Comparison of ENCODE assay signal across 8 cellular contexts in genomic region chr9:36458430-36458915, GRCh38. TPM values are rescaled to one million over a fixed set of nuclear protein-coding genes. Genes with fewer than 3 reads are reported as not detected.
DNase-seq lines count a peak whose midpoint lies in the region; ATAC-seq and TF ChIP-seq lines count a peak whose summit lies in the region.
"Not testable (repeated sequence)": the region's sequence is repeated elsewhere in the genome, so short reads cannot be mapped to it uniquely, and the experiment has no call there.

No MANE protein-coding gene starts in this region.

- H3K4me3 Mint-ChIP-seq in activated B cell treated with CpG ODN at 0.5 μM for 24 hours = peak overlapping the region; percentile 62

- DNase-seq in GM12865 (ENCODE audit: low read depth) (peak; percentile 88), activated B cell treated with CpG ODN at 0.5 μM for 24 hours (peak; percentile 22)
- peak; percentile 69 for DNase-seq in activated T-cell treated with anti-CD3 and anti-CD28 coated beads, Interleukin-2, amount 50 U/mL, for 1 hour
- peak; percentile 47 for DNase-seq in effector CD4-positive, alpha-beta T cell
- peak; percentile 6 to 23 for DNase-seq in stimulated activated CD4-positive, alpha-beta T cell treated with anti-CD3 and anti-CD28 coated beads, Interleukin-1b, Interleukin-23, amount 100 ng/mL, for 4 hours (ENCODE audit: low read depth in 2 of 2)
- DNase-seq in stimulated activated naive CD4-positive, alpha-beta T cell (lab: John Stamatoyannopoulos, UW) = peak; percentile 24 to 73 (median 60)

- intact Hi-C loops in activated B cell treated with CpG ODN at 0.5 μM for 24 hours (cut with micrococcal nuclease) = not testable (repeated sequence)

- POLR2A ChIA-PET in activated B cell treated with CpG ODN at 0.5 μM for 24 hours (lab: Charles Lee) = interaction anchor here (0.5 to 1.7 kb wide), 3 partner anchors 28 to 593 kb away, joined by 3 to 8 read pairs (median 4); no protein-coding TSS in a partner anchor

- TF ChIP-seq CTCF in GM12865 (IDR thresholded peaks at IDR 0.05; ENCODE audit: insufficient read depth, low read depth, low read length, missing control alignments); activated B cell treated with CpG ODN at 0.5 μM for 24 hours (IDR thresholded peaks at IDR 0.05): not testable (repeated sequence)

- peaks cover 44% of the 10 kb centered on the region for H3K4me1 Mint-ChIP-seq in activated B cell treated with CpG ODN at 0.5 μM for 24 hours

- not testable (repeated sequence) for H3K4me3 ChIP-seq in GM12865 (ENCODE audit: low read depth, low read length)

- peaks cover 16% of the 10 kb centered on the region for H3K36me3 Mint-ChIP-seq in activated B cell treated with CpG ODN at 0.5 μM for 24 hours (ENCODE audit: low read depth)

- CTCF ChIA-PET in activated B cell treated with CpG ODN at 0.5 μM for 24 hours (lab: Charles Lee) = interaction anchor here (1.0 to 1.5 kb wide), 2 partner anchors 11 to 51 kb away, joined by 3 to 4 read pairs; no protein-coding TSS in a partner anchor

- not testable (repeated sequence) for H3K27me3 Mint-ChIP-seq in activated B cell treated with CpG ODN at 0.5 μM for 24 hours

- not testable (repeated sequence) for H3K9me3 Mint-ChIP-seq in activated B cell treated with CpG ODN at 0.5 μM for 24 hours

- H3K27ac Mint-ChIP-seq in activated B cell treated with CpG ODN at 0.5 μM for 24 hours = peak overlapping the region; percentile 64

- ATAC-seq in GM21825 (IDR thresholded peaks at IDR 0.05; ENCODE audit: unreplicated experiment) (peak; percentile 77), HG03460 (IDR thresholded peaks at IDR 0.05; ENCODE audit: unreplicated experiment) (peak; percentile 72), activated B cell treated with CpG ODN at 0.5 μM for 24 hours (ENCODE audit: low read depth) (peak; percentile 14)

RNA-seq across cellular contexts. Expression of gene RNF38, which starts 58.4 kb away (rescaled TPM):
- total RNA-seq in activated B cell treated with CpG ODN at 0.5 μM for 24 hours = 43.8 and 52.1 TPM in 2 replicates

Comparison
In these comparisons a context has a peak if more than half of its experiments do, and no peak if none do; other contexts are left out.
1. DNase-seq: peak in every context shown above with its lines; median percentile 88 in GM12865; 69 in activated T-cell treated with anti-CD3 and anti-CD28 coated beads, Interleukin-2, amount 50 U/mL, for 1 hour; 60 in stimulated activated naive CD4-positive, alpha-beta T cell; 47 in effector CD4-positive, alpha-beta T cell; 22 in activated B cell treated with CpG ODN at 0.5 μM for 24 hours; 14 in stimulated activated CD4-positive, alpha-beta T cell treated with anti-CD3 and anti-CD28 coated beads, Interleukin-1b, Interleukin-23, amount 100 ng/mL, for 4 hours.
2. ATAC-seq: peak in every context shown above with its lines; median percentile 77 in GM21825; 72 in HG03460; 14 in activated B cell treated with CpG ODN at 0.5 μM for 24 hours.